In genomic region chr12:94244165-94245133, GRCh38 we compare ENCODE assay signal across 8 cellular contexts.
DNase-seq lines count a peak whose midpoint lies in the region; ATAC-seq, FAIRE-seq and TF ChIP-seq lines count a peak whose summit lies in the region.

No MANE protein-coding gene starts in this region.

- CTCF ChIA-PET in MCF 10A (lab: Yijun Ruan, JAX) = no interaction called here

- peak overlapping the region; percentile 30 for H3K9ac ChIP-seq in Loucy (ENCODE audit: low read depth, low read length, poor library complexity, severe bottlenecking)

- no peaks in the 10 kb centered on the region for H3K9me3 ChIP-seq in Loucy (ENCODE audit: insufficient read depth, low read depth, low read length)

- H3F3A ChIP-seq in Loucy (ENCODE audit: low read depth) = no peaks in the 10 kb centered on the region

- peak overlapping the region; percentile 47 for H3K4me3 ChIP-seq in Loucy (ENCODE audit: low read length, poor library complexity, severe bottlenecking)

- H3K9me2 ChIP-seq in Loucy (replicated peaks; ENCODE audit: low read depth, low read length) = no peaks in the 10 kb centered on the region

- peaks cover 0 to 8% (median 0%) of the 10 kb centered on the region in 3 donors for H3K27me3 Mint-ChIP-seq in CD14-positive monocyte (ENCODE audit: low read depth in 3 of 3)
- peaks cover 26% of the 10 kb centered on the region for H3K27me3 Mint-ChIP-seq in MCF 10A (ENCODE audit: insufficient read depth, unreplicated experiment)

- DNase-seq in CD14-positive monocyte (ENCODE audit: low spot score) = peak; percentile 84
- DNase-seq in activated effector memory CD4-positive, alpha-beta T cell treated with Interleukin-2 at 50 U/mL for 16 hours = peak; percentile 18
- DNase-seq in stimulated activated CD8-positive, alpha-beta memory T cell treated with anti-CD3 and anti-CD28 coated beads, Interleukin-15, amount 100 ng/mL, for 48 hours (ENCODE audit: low read depth in 2 of 2) = peak; percentile 52 to 66
- no peak for DNase-seq in MCF 10A (ENCODE audit: unreplicated experiment)
- DNase-seq in D721Med (ENCODE audit: insufficient read length, low spot score) = no peak

- no peak overlapping the region for H2AFZ ChIP-seq in Loucy (ENCODE audit: low read length)

- ATAC-seq in GM21360 (IDR thresholded peaks at IDR 0.05; ENCODE audit: unreplicated experiment) = peak; percentile 53
- ATAC-seq in HG03439 (IDR thresholded peaks at IDR 0.05; ENCODE audit: unreplicated experiment) = no peak

- peaks cover 76% of the 10 kb centered on the region for H3K4me1 Mint-ChIP-seq in CD14-positive monocyte
- H3K4me1 Mint-ChIP-seq in MCF 10A (ENCODE audit: insufficient read depth, unreplicated experiment) = no peaks in the 10 kb centered on the region

- H4K20me1 ChIP-seq in Loucy (ENCODE audit: insufficient read depth, low read length, poor library complexity, severe bottlenecking) = no peaks in the 10 kb centered on the region

- peak overlapping the region; percentile 65 for H3K4me2 ChIP-seq in Loucy (ENCODE audit: low read depth, low read length, poor library complexity, severe bottlenecking)

- no peaks in the 10 kb centered on the region for H3K27me3 ChIP-seq in Loucy (ENCODE audit: insufficient read depth, low read length, poor library complexity, severe bottlenecking)

- intact Hi-C loops in CD14-positive monocyte (cut with micrococcal nuclease) (loop anchor here in 1 of 2 donors (5.0 kb wide), 1 partner anchor 72 kb away; no protein-coding TSS in a partner anchor), MCF 10A (cut with micrococcal nuclease) (no loop called here)

- peaks cover 41% of the 10 kb centered on the region for H3K4me1 ChIP-seq in Loucy (ENCODE audit: insufficient read depth, low read length, poor library complexity, severe bottlenecking)

- POLR2A ChIA-PET in MCF 10A (lab: Yijun Ruan, JAX) = interaction anchor here (0.7 kb wide), 1 partner anchor 18 kb away, joined by 3 read pairs; no protein-coding TSS in a partner anchor

- BruUV-seq in MCF 10A (replicated peaks; lab: Mats Ljungman, UMichigan) = no TSS peak

- peak overlapping the region in 1 of 2 donors; percentile 31 for H3K4me3 Mint-ChIP-seq in CD14-positive monocyte
- no peak overlapping the region for H3K4me3 Mint-ChIP-seq in MCF 10A (ENCODE audit: unreplicated experiment)

- H3K36me3 Mint-ChIP-seq in CD14-positive monocyte = peaks cover 65 to 75% of the 10 kb centered on the region in 2 donors
- H3K36me3 Mint-ChIP-seq in MCF 10A (ENCODE audit: insufficient read depth, unreplicated experiment) = no peaks in the 10 kb centered on the region

- H3K9me3 Mint-ChIP-seq in CD14-positive monocyte = no peaks in the 10 kb centered on the region
- H3K9me3 Mint-ChIP-seq in MCF 10A (ENCODE audit: unreplicated experiment) = no peaks in the 10 kb centered on the region

- H3K36me3 ChIP-seq in Loucy (ENCODE audit: insufficient read depth, low read length) = peaks cover 10% of the 10 kb centered on the region; the same call in 1 of the 2 replicates

- no peak for TF ChIP-seq CTCF in CD14-positive monocyte (IDR thresholded peaks at IDR 0.05)
- TF ChIP-seq CTCF in Loucy (conservative IDR thresholded peaks at IDR 0.05; ENCODE audit: low read length) = no peak
- TF ChIP-seq CTCF in MCF 10A (IDR thresholded peaks at IDR 0.05; ENCODE audit: unreplicated experiment) = no peak
- no peak for TF ChIP-seq CTCF in D721Med (IDR thresholded peaks at IDR 0.05; ENCODE audit: insufficient read depth, missing control alignments)

- peak overlapping the region; percentile 79 to 93 (median 90) for H3K27ac Mint-ChIP-seq in CD14-positive monocyte
- H3K27ac Mint-ChIP-seq in MCF 10A (ENCODE audit: low read depth, unreplicated experiment) = no peak overlapping the region

- no peak for FAIRE-seq in D721Med (lab: Jason Lieb, UNC)

- H3K79me2 ChIP-seq in Loucy (ENCODE audit: insufficient read depth, low read length) = no peaks in the 10 kb centered on the region

Comparison
In these comparisons a context has a peak if more than half of its experiments do, and no peak if none do; other contexts are left out.
1. DNase-seq: peak in CD14-positive monocyte (single experiment), activated effector memory CD4-positive, alpha-beta T cell treated with Interleukin-2 at 50 U/mL for 16 hours (single experiment) and stimulated activated CD8-positive, alpha-beta memory T cell treated with anti-CD3 and anti-CD28 coated beads, Interleukin-15, amount 100 ng/mL, for 48 hours (2 of 2); none in MCF 10A (single experiment) and D721Med (single experiment).